Comparison of ENCODE assay signal across 25 cellular contexts in genomic region chr6:66896415-66896814, GRCh38.
DNase-seq lines count a peak whose midpoint lies in the region; ATAC-seq and TF ChIP-seq lines count a peak whose summit lies in the region.
"Had no signal": no experiment of that assay in that cellular context is flagged by ENCODE, and none has a peak within 500 bp of the region (broad histone marks: within the 10 kb centered on the region; RNA-seq: fewer than 3 reads in every experiment).

No MANE protein-coding gene starts in this region.

- CTCF ChIA-PET in PC-3 (lab: Charles Lee), result no interaction called here

- no peak overlapping the region for H3K4me3 ChIP-seq in PC-3 (ENCODE audit: low read length)
- no peak overlapping the region for H3K4me3 ChIP-seq in epithelial cell of esophagus (ENCODE audit: low read length)
- H3K4me3 ChIP-seq: adrenal gland, cardiac muscle cell, GM23338, lower lobe of right lung, prostate gland, skin epidermis had no signal

- no peaks in the 10 kb centered on the region for H3K27me3 ChIP-seq in PC-3 (ENCODE audit: low read length)
- H3K27me3 ChIP-seq: adrenal gland, cardiac muscle cell had no signal

- DNase-seq in HK-2 (ENCODE audit: unreplicated experiment), result peak; percentile 38
- peak; percentile 81 for DNase-seq in PC-3
- DNase-seq in epithelial cell of esophagus (ENCODE audit: low read depth), result peak; percentile 95
- peak; percentile 31 for DNase-seq in non-pigmented ciliary epithelial cell (ENCODE audit: low read depth)
- no peak for DNase-seq in germinal center (ENCODE audit: low spot score)
- DNase-seq in NOMO-1 treated with DMSO at 0.1 percent for 48 hours (lab: John Stamatoyannopoulos, UW; ENCODE audit: unreplicated experiment), result no peak
- DNase-seq: activated CD4-positive, CD25-positive, alpha-beta regulatory T cell treated with anti-CD3 and anti-CD28 coated beads, Interleukin-2, amount 50 U/mL, for 72 hours; activated CD8-positive, alpha-beta T cell treated with anti-CD3 and anti-CD28 coated beads, Interleukin-2, amount 10 ng/mL, durations not matched to agents 7 days and 5 days; activated T-cell treated with anti-CD3 and anti-CD28 coated beads, Interleukin-2, amount 50 U/mL, for 1 hour; adrenal gland; immature natural killer cell; IMR-90; lower lobe of right lung; MM.1S; NCI-H1436 treated with DMSO at 0.1 percent for 48 hours; NCI-H526; Right ventricle myocardium superior; stimulated activated CD4-positive, alpha-beta T cell treated with anti-CD3 and anti-CD28 coated beads, Interleukin-1b, Interleukin-23, amount 100 ng/mL, for 48 hours; substantia nigra; SW 1271 had no signal

- intact Hi-C loops in PC-3 (cut with micrococcal nuclease), result no loop called here

- H3K9ac ChIP-seq in PC-3 (ENCODE audit: low read length), result no peak overlapping the region

- BruUV-seq in PC-3 (replicated peaks; lab: Mats Ljungman, UMichigan), result no TSS peak

- no peaks in the 10 kb centered on the region for H3F3A ChIP-seq in PC-3 (ENCODE audit: low read length, unreplicated experiment)

- ATAC-seq in PC-3 (peak; percentile 42; the same call in 1 of the 2 replicates), GM18873 (IDR thresholded peaks at IDR 0.05; ENCODE audit: low FRiP score, unreplicated experiment) (no peak)
- ATAC-seq: activated CD8-positive, alpha-beta T cell treated with anti-CD3 and anti-CD28 coated beads, Interleukin-2, amount 10 ng/mL, durations not matched to agents 7 days and 5 days; GM23338; lower lobe of right lung had no signal

- no peak overlapping the region for H3K4me2 ChIP-seq in PC-3 (ENCODE audit: low read length)
- H3K4me2 ChIP-seq: GM23338 had no signal

- H3K27ac ChIP-seq in PC-3 (ENCODE audit: low read length), result no peak overlapping the region
- H3K27ac ChIP-seq: adrenal gland, cardiac muscle cell, lower lobe of right lung, prostate gland, skin epidermis had no signal

- H3K79me2 ChIP-seq in PC-3 (ENCODE audit: low read length), result no peaks in the 10 kb centered on the region

- H3K4me1 ChIP-seq in PC-3 (ENCODE audit: insufficient read depth, low read length), result no peaks in the 10 kb centered on the region
- H3K4me1 ChIP-seq: adrenal gland, lower lobe of right lung, prostate gland had no signal

- H4K20me1 ChIP-seq in PC-3 (ENCODE audit: low read length), result no peaks in the 10 kb centered on the region

- TF ChIP-seq CTCF in PC-3 (conservative IDR thresholded peaks at IDR 0.05; ENCODE audit: low read depth, low read length) (no peak), epithelial cell of esophagus (IDR thresholded peaks at IDR 0.05; ENCODE audit: insufficient read depth, low read depth, low read length, missing control alignments) (no peak)

- H2AFZ ChIP-seq in PC-3 (ENCODE audit: low read length), result no peak overlapping the region
- H2AFZ ChIP-seq: GM23338 had no signal

- POLR2A ChIA-PET in PC-3 (lab: Charles Lee; ENCODE audit: unreplicated experiment), result no interaction called here

- 0 out of 2 replicates have a peak, but pooled peaks cover 5% of the 10 kb centered on the region for H3K9me3 ChIP-seq in PC-3 (ENCODE audit: low read length)
- H3K9me3 ChIP-seq: adrenal gland, lower lobe of right lung, prostate gland had no signal

- H3K36me3 ChIP-seq in PC-3 (ENCODE audit: low read depth, low read length), result no peaks in the 10 kb centered on the region
- H3K36me3 ChIP-seq: adrenal gland, cardiac muscle cell, lower lobe of right lung, prostate gland had no signal

- H3K9me2 ChIP-seq in PC-3 (replicated peaks; ENCODE audit: low read length), result no peaks in the 10 kb centered on the region

Comparison
In these comparisons a context has a peak if more than half of its experiments do, and no peak if none do; other contexts are left out.
1. DNase-seq: peak in HK-2 (single experiment), PC-3 (single experiment), epithelial cell of esophagus (single experiment) and non-pigmented ciliary epithelial cell (single experiment); none in germinal center (single experiment) and NOMO-1 treated with DMSO at 0.1 percent for 48 hours (single experiment).